Comparison of ENCODE assay signal across 30 cellular contexts in genomic region chr6:49911252-49911651, GRCh38. TPM values are rescaled to one million over a fixed set of nuclear protein-coding genes. Genes with fewer than 3 reads are reported as not detected.
"Had no signal": no experiment of that assay in that cellular context is flagged by ENCODE, and none has a peak within 500 bp of the region (broad histone marks: within the 10 kb centered on the region; RNA-seq: fewer than 3 reads in every experiment).

No MANE protein-coding gene starts in this region.

- H3K79me2 ChIP-seq: hepatocyte had no signal

- H3K36me3 ChIP-seq: colonic mucosa, left lung, lower lobe of right lung, neural progenitor cell, ovary, right atrium auricular region, sigmoid colon, stomach, thoracic aorta had no signal

- DNase-seq: colonic mucosa; effector CD4-positive, alpha-beta T cell; endodermal cell; erythroblast; foreskin melanocyte; head of caudate nucleus; immature natural killer cell; left lung; lower lobe of right lung; midbrain; nucleus accumbens; ovary; sigmoid colon; stimulated activated CD4-positive, alpha-beta T cell treated with anti-CD3 and anti-CD28 coated beads, Interleukin-2, amount 100 ng/mL, for 24 hours; stimulated activated CD4-positive, alpha-beta T cell treated with anti-CD3 and anti-CD28 coated beads, Interleukin-4, amount 100 ng/mL, for 4 hours; stimulated activated naive CD4-positive, alpha-beta T cell; stomach; substantia nigra; trophoblast cell had no signal

- H3K27me3 Mint-ChIP-seq: memory B cell; natural killer cell treated with Interleukin-12 subunit alpha and Interleukin-12 subunit beta and Interleukin-15 and Interleukin-18, amount 100 ng/mL, for 72 hours had no signal

- H3K27ac ChIP-seq: colonic mucosa, hepatocyte, left lung, lower lobe of right lung, neural progenitor cell, ovary, right atrium auricular region, sigmoid colon, skin epidermis, stomach, thoracic aorta had no signal

- H3K4me2 ChIP-seq: hepatocyte, neural progenitor cell had no signal

- ATAC-seq: left lung; lower lobe of right lung; natural killer cell treated with Interleukin-12 subunit alpha and Interleukin-12 subunit beta and Interleukin-15 and Interleukin-18, amount 100 ng/mL, for 72 hours had no signal

- H3K9me3 ChIP-seq: colonic mucosa, left lung, lower lobe of right lung, ovary, right atrium auricular region, sigmoid colon, stomach, thoracic aorta had no signal

- H3K27ac Mint-ChIP-seq: endodermal cell; immature natural killer cell; memory B cell; natural killer cell treated with Interleukin-12 subunit alpha and Interleukin-12 subunit beta and Interleukin-15 and Interleukin-18, amount 100 ng/mL, for 72 hours; neural progenitor cell had no signal

- H3K4me3 ChIP-seq: colonic mucosa, hepatocyte, left lung, lower lobe of right lung, neural progenitor cell, ovary, right atrium auricular region, sigmoid colon, skin epidermis, stomach, thoracic aorta had no signal

- H3K36me3 Mint-ChIP-seq: immature natural killer cell, memory B cell, neural progenitor cell had no signal

- H3K9me3 Mint-ChIP-seq: endodermal cell, neural progenitor cell had no signal

- H3K27me3 ChIP-seq: colonic mucosa, hepatocyte, left lung, neural progenitor cell, ovary, right atrium auricular region, sigmoid colon, stomach had no signal

- H3K4me1 Mint-ChIP-seq: immature natural killer cell, memory B cell had no signal

- H3K9ac ChIP-seq: neural progenitor cell had no signal

- H3K4me3 Mint-ChIP-seq: endodermal cell; immature natural killer cell; memory B cell; natural killer cell treated with Interleukin-12 subunit alpha and Interleukin-12 subunit beta and Interleukin-15 and Interleukin-18, amount 100 ng/mL, for 72 hours; neural progenitor cell had no signal

- H3K4me1 ChIP-seq: colonic mucosa, left lung, lower lobe of right lung had no signal

- H2AFZ ChIP-seq: hepatocyte, neural progenitor cell had no signal

RNA-seq across cellular contexts. Expression of gene CRISP1, which starts 44.9 kb away (rescaled TPM):
- total RNA-seq: colonic mucosa; dermis microvascular lymphatic vessel endothelial cell; endodermal cell; endothelial cell of umbilical vein; hepatocyte; left lung; lower lobe of right lung; natural killer cell treated with Interleukin-12 subunit alpha and Interleukin-12 subunit beta and Interleukin-15 and Interleukin-18, amount 100 ng/mL, for 72 hours; ovary; posterior vena cava; right atrium auricular region; sigmoid colon; stomach; thoracic aorta; urinary bladder had no signal

RNA-seq across cellular contexts. Expression of gene DEFB114, which starts 52.7 kb away (rescaled TPM):
- total RNA-seq: colonic mucosa; dermis microvascular lymphatic vessel endothelial cell; endodermal cell; endothelial cell of umbilical vein; hepatocyte; left lung; lower lobe of right lung; natural killer cell treated with Interleukin-12 subunit alpha and Interleukin-12 subunit beta and Interleukin-15 and Interleukin-18, amount 100 ng/mL, for 72 hours; ovary; posterior vena cava; right atrium auricular region; sigmoid colon; stomach; thoracic aorta; urinary bladder had no signal

RNA-seq across cellular contexts. Expression of gene DEFB113, which starts 58.2 kb away (rescaled TPM):
- total RNA-seq: colonic mucosa; dermis microvascular lymphatic vessel endothelial cell; endodermal cell; endothelial cell of umbilical vein; hepatocyte; left lung; lower lobe of right lung; natural killer cell treated with Interleukin-12 subunit alpha and Interleukin-12 subunit beta and Interleukin-15 and Interleukin-18, amount 100 ng/mL, for 72 hours; ovary; posterior vena cava; right atrium auricular region; sigmoid colon; stomach; thoracic aorta; urinary bladder had no signal
